14 cellular contexts compared by ENCODE assay signal in genomic region chr15:24823473-24823872, GRCh38.
DNase-seq lines count a peak whose midpoint lies in the region; ATAC-seq and TF ChIP-seq lines count a peak whose summit lies in the region.
"Had no signal": no experiment of that assay in that cellular context is flagged by ENCODE, and none has a peak within 500 bp of the region (broad histone marks: within the 10 kb centered on the region; RNA-seq: fewer than 3 reads in every experiment).

No MANE protein-coding gene starts in this region.

- H3K27me3 Mint-ChIP-seq in activated CD4-positive, alpha-beta T cell treated with anti-CD3 and anti-CD28 coated beads for 36 hours: no peaks in the 10 kb centered on the region
- H3K27me3 Mint-ChIP-seq: T-helper 17 cell had no signal

- no peaks in the 10 kb centered on the region for H3K36me3 ChIP-seq in endocrine pancreas (ENCODE audit: control insufficient read depth, insufficient read depth, low read length)
- H3K36me3 ChIP-seq in thyroid gland: no peaks in the 10 kb centered on the region
- H3K36me3 ChIP-seq in PC-9 (ENCODE audit: low read depth): no peaks in the 10 kb centered on the region

- H3K4me3 ChIP-seq in endocrine pancreas (ENCODE audit: control insufficient read depth, insufficient read depth, low read length) (peak overlapping the region; percentile 89), thyroid gland (replicated peaks in 1 of 3) (peak overlapping the region in 1 of 3 donors; percentile 4), PC-9 (no peak overlapping the region)

- no peaks in the 10 kb centered on the region for H3K9me2 ChIP-seq in PC-9 (ENCODE audit: insufficient read depth)

- H3K4me3 Mint-ChIP-seq in activated CD4-positive, alpha-beta T cell treated with anti-CD3 and anti-CD28 coated beads for 36 hours: no peak overlapping the region
- H3K4me3 Mint-ChIP-seq: T-helper 17 cell had no signal

- peaks cover 8% of the 10 kb centered on the region for H3K9me3 Mint-ChIP-seq in activated CD4-positive, alpha-beta T cell treated with anti-CD3 and anti-CD28 coated beads for 36 hours (ENCODE audit: low read depth)

- no peaks in the 10 kb centered on the region for H3K4me1 Mint-ChIP-seq in activated CD4-positive, alpha-beta T cell treated with anti-CD3 and anti-CD28 coated beads for 36 hours
- H3K4me1 Mint-ChIP-seq: T-helper 17 cell had no signal

- H3K4me1 ChIP-seq in endocrine pancreas (ENCODE audit: control insufficient read depth, insufficient read depth, low read length) (no peaks in the 10 kb centered on the region), thyroid gland (no peaks in the 10 kb centered on the region), PC-9 (replicated peaks; ENCODE audit: insufficient read depth) (no peaks in the 10 kb centered on the region)

- BruUV-seq in PC-9 (replicated peaks; lab: Mats Ljungman, UMichigan): no TSS peak

- H3K36me3 Mint-ChIP-seq in activated CD4-positive, alpha-beta T cell treated with anti-CD3 and anti-CD28 coated beads for 36 hours (ENCODE audit: low read depth): no peaks in the 10 kb centered on the region

- 15 to 40% methylated on average over 2 to 11 of the region's 11 CpGs for WGBS in thyroid gland, 2 donors

- TF ChIP-seq POLR2A in thyroid gland (IDR thresholded peaks at IDR 0.05): no peak

- H3F3A ChIP-seq in PC-9 (ENCODE audit: insufficient read depth, low read depth): no peaks in the 10 kb centered on the region

- ATAC-seq in activated CD4-positive, alpha-beta T cell treated with anti-CD3 and anti-CD28 coated beads for 36 hours: no peak
- ATAC-seq in activated CD4-positive, CD25-positive, alpha-beta regulatory T cell treated with anti-CD3 and anti-CD28 coated beads, Interleukin-2, amount 50 U/mL, for 24 hours: no peak
- ATAC-seq: T-helper 17 cell had no signal

- H3K27ac ChIP-seq in thyroid gland (no peak overlapping the region), PC-9 (no peak overlapping the region)
- H3K27ac ChIP-seq: HL-60 had no signal

- H3K27me3 ChIP-seq in endocrine pancreas (ENCODE audit: control insufficient read depth, insufficient read depth, low read length): no peaks in the 10 kb centered on the region
- no peaks in the 10 kb centered on the region for H3K27me3 ChIP-seq in thyroid gland
- no peaks in the 10 kb centered on the region for H3K27me3 ChIP-seq in PC-9 (ENCODE audit: insufficient read depth, low read depth)

- POLR2A ChIA-PET in activated CD4-positive, alpha-beta T cell treated with anti-CD3 and anti-CD28 coated beads for 36 hours (lab: Charles Lee): no interaction called here
- POLR2A ChIA-PET in PC-9 (lab: Charles Lee; ENCODE audit: unreplicated experiment): no interaction called here

- intact Hi-C loops in activated CD4-positive, alpha-beta T cell treated with anti-CD3 and anti-CD28 coated beads for 36 hours (cut with DNase I, micrococcal nuclease): loop anchor here in 1 of 2 experiments (10.0 kb wide), 1 partner anchor 51 kb away; no protein-coding TSS in a partner anchor
- intact Hi-C loops in thyroid gland (cut with DNase I): no loop called here
- intact Hi-C loops in PC-9 (cut with micrococcal nuclease; ENCODE audit: unreplicated experiment): no loop called here

- H3K9me3 ChIP-seq in endocrine pancreas (ENCODE audit: control insufficient read depth, low read length) (no peaks in the 10 kb centered on the region), thyroid gland (no peaks in the 10 kb centered on the region), PC-9 (ENCODE audit: insufficient read depth, low read depth) (no peaks in the 10 kb centered on the region)

- TF ChIP-seq CTCF in thyroid gland (IDR thresholded peaks at IDR 0.05) (no peak), PC-9 (conservative IDR thresholded peaks at IDR 0.05) (no peak)

- no peaks in the 10 kb centered on the region for H4K20me1 ChIP-seq in PC-9 (ENCODE audit: insufficient read depth)

- peak overlapping the region; percentile 49 for H3K9ac ChIP-seq in endocrine pancreas (ENCODE audit: control insufficient read depth, insufficient read depth, low read length)

- H2AFZ ChIP-seq in PC-9: no peak overlapping the region

- H3K27ac Mint-ChIP-seq in activated CD4-positive, alpha-beta T cell treated with anti-CD3 and anti-CD28 coated beads for 36 hours: no peak overlapping the region
- H3K27ac Mint-ChIP-seq: T-helper 17 cell had no signal

- CTCF ChIA-PET in activated CD4-positive, alpha-beta T cell treated with anti-CD3 and anti-CD28 coated beads for 36 hours (lab: Charles Lee): no interaction called here
- CTCF ChIA-PET in PC-9 (lab: Charles Lee): no interaction called here

- H3K4me2 ChIP-seq in PC-9: no peak overlapping the region

- no peaks in the 10 kb centered on the region for H3K79me2 ChIP-seq in PC-9 (ENCODE audit: low read depth)

- peak; percentile 4 for DNase-seq in activated CD4-positive, alpha-beta T cell treated with anti-CD3 and anti-CD28 coated beads for 36 hours
- DNase-seq in activated CD4-positive, alpha-beta T cell treated with anti-CD3 and anti-CD28 coated beads, Interleukin-2, amount 50 U/mL, for 1 hour: no peak
- DNase-seq in kidney tubule cell (ENCODE audit: low spot score): peak; percentile 8
- DNase-seq in thyroid gland: peak; percentile 67 to 70
- no peak for DNase-seq in UCSD-AML1 (lab: John Stamatoyannopoulos, UW; ENCODE audit: unreplicated experiment)
- DNase-seq in PC-9: no peak
- DNase-seq: ACHN; activated CD8-positive, alpha-beta memory T cell treated with anti-CD3 and anti-CD28 coated beads for 24 hours; DMS79 treated with DMSO at 0.1 percent for 48 hours; stimulated activated CD4-positive, alpha-beta T cell treated with anti-CD3 and anti-CD28 coated beads, Interleukin-4, amount 100 ng/mL, for 24 hours; T-helper 17 cell had no signal

Comparison
In these comparisons a context has a peak if more than half of its experiments do, and no peak if none do; other contexts are left out.
1. DNase-seq: peak in activated CD4-positive, alpha-beta T cell treated with anti-CD3 and anti-CD28 coated beads for 36 hours (single experiment), kidney tubule cell (single experiment) and thyroid gland (2 of 2); none in activated CD4-positive, alpha-beta T cell treated with anti-CD3 and anti-CD28 coated beads, Interleukin-2, amount 50 U/mL, for 1 hour (single experiment), UCSD-AML1 (single experiment) and PC-9 (0 of 2).